In the genomic region with DNA sequence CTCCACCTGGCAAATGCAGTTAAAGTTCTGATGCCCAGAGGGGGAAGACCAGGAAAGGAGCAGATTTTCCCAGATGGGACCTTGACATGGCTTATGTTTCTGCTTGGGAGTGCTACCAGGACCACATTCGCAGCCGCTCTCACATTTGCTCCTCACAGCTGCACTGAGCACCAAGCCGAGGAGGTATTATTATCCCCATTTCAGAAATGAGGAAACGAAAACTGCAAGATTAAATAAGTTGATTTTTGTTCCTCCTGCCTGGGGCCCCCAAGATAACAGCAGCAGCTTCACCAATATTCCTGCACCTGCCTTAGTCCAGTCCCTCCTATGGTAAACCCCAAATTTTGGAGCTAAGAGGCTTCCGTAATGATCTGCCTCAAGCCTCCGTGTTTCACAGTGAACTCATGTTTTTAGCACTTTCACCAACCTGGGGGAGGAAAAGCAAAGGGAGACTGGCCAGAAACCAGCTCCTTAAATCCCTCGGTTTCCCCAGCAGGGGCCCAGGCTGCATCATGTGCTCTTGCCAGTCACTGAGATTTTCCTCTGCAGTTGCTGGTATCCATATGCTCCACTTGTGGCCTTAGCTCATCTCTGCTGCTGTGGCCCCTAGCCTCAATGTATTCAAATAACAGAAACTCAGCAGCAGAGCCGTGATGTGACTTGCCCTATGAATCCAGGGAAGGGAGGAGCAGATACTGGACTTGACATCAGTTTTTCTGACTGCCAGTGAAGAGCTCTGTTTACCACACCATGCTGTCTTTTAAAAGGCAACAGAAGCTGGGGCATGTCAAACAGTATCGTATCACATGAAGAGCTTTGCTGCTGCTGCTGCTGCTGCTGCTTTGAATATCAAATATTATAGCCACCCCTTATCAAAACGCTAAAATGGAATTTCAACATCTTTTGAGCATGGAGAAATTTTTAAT, we compare ENCODE assay signal across 10 cellular contexts.
DNase-seq lines count a peak whose midpoint lies in the region; ATAC-seq and TF ChIP-seq lines count a peak whose summit lies in the region.
"Had no signal": no experiment of that assay in that cellular context is flagged by ENCODE, and none has a peak within 500 bp of the region (broad histone marks: within the 10 kb centered on the region; RNA-seq: fewer than 3 reads in every experiment).

No MANE protein-coding gene starts in this region.

- H3K79me2 ChIP-seq in neural progenitor cell (ENCODE audit: low read depth) = no peaks in the 10 kb centered on the region

- no peaks in the 10 kb centered on the region for H3K9me3 ChIP-seq in neural progenitor cell (ENCODE audit: low read depth)

- H3K36me3 ChIP-seq in H7 (replicated peaks; ENCODE audit: control insufficient read depth, insufficient read depth, low read length) (no peaks in the 10 kb centered on the region), neural progenitor cell (no peaks in the 10 kb centered on the region)

- peaks cover 3% of the 10 kb centered on the region for H3K4me1 ChIP-seq in neural progenitor cell

- no peaks in the 10 kb centered on the region for H4K20me1 ChIP-seq in neural progenitor cell (ENCODE audit: low read depth)

- H3F3A ChIP-seq in neural progenitor cell (ENCODE audit: low read depth) = no peaks in the 10 kb centered on the region

- H3K4me3 ChIP-seq in H7 (ENCODE audit: insufficient read depth, low read depth, low read length) (no peak overlapping the region), neural progenitor cell (no peak overlapping the region)

- H3K27me3 Mint-ChIP-seq in neural progenitor cell (ENCODE audit: insufficient read depth, low read depth) = no peaks in the 10 kb centered on the region

- no peak overlapping the region for H3K9ac ChIP-seq in neural progenitor cell

- peaks cover 11% of the 10 kb centered on the region for H3K4me1 Mint-ChIP-seq in neural progenitor cell

- no peak for TF ChIP-seq CTCF in neural progenitor cell (IDR thresholded peaks at IDR 0.05)

- no peak overlapping the region for H2AFZ ChIP-seq in neural progenitor cell (replicated peaks)

- ATAC-seq in HG03521 (IDR thresholded peaks at IDR 0.05; ENCODE audit: unreplicated experiment) (peak; percentile 31), HG02970 (IDR thresholded peaks at IDR 0.05; ENCODE audit: low FRiP score, unreplicated experiment) (no peak)

- H3K4me3 Mint-ChIP-seq in neural progenitor cell = no peak overlapping the region

- H3K4me2 ChIP-seq in neural progenitor cell = no peak overlapping the region

- no peaks in the 10 kb centered on the region for H3K27me3 ChIP-seq in H7 (ENCODE audit: control insufficient read depth, insufficient read depth, low read length)
- no peaks in the 10 kb centered on the region for H3K27me3 ChIP-seq in neural progenitor cell

- peak; percentile 27 for DNase-seq in SIG-M5 treated with dmso at 0.1 percent for 504 hours (lab: John Stamatoyannopoulos, UW; ENCODE audit: unreplicated experiment)
- no peak for DNase-seq in SIG-M5 (lab: John Stamatoyannopoulos, UW)
- peak; percentile 13 for DNase-seq in H7
- no peak for DNase-seq in neural progenitor cell (ENCODE audit: low spot score)
- no peak for DNase-seq in foreskin melanocyte
- DNase-seq in DMS153 treated with DMSO at 0.1 percent for 48 hours (lab: John Stamatoyannopoulos, UW; ENCODE audit: unreplicated experiment) = no peak
- DNase-seq: stimulated activated CD4-positive, alpha-beta T cell treated with anti-CD3 and anti-CD28 coated beads, Interleukin-2, amount 100 ng/mL, for 48 hours; trophoblast cell had no signal

- H3K27ac ChIP-seq in neural progenitor cell = no peak overlapping the region

- no peaks in the 10 kb centered on the region for H3K36me3 Mint-ChIP-seq in neural progenitor cell

- H3K9me3 Mint-ChIP-seq in neural progenitor cell = no peaks in the 10 kb centered on the region

- peak overlapping the region; percentile 65 for H3K27ac Mint-ChIP-seq in neural progenitor cell

Comparison
In these comparisons a context has a peak if more than half of its experiments do, and no peak if none do; other contexts are left out.
1. DNase-seq: peak in SIG-M5 treated with dmso at 0.1 percent for 504 hours (single experiment) and H7 (single experiment); none in SIG-M5 (single experiment), neural progenitor cell (single experiment), foreskin melanocyte (single experiment) and DMS153 treated with DMSO at 0.1 percent for 48 hours (single experiment).